1 cellular context compared by ENCODE assay signal in the genomic region with DNA sequence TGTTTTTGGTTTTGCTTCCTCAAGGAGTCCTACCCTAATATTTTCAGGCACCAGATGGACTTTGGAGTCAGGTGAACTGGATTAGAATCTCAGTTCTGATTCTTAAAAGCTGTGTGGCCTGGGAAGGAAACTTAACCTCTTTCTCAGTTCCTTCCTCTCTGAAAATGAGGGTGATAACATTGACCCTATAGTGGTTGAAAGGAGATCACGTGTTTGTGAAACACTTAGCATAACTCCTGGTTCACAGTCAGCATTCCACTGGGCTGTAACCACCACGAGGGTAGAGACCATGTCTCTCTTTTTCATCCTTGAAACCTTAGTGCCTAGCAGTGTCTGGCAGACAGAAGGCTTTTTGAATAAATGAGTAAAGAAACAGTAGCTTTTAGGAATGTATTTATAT.
TF ChIP-seq lines count a peak whose summit lies in the region.

No MANE protein-coding gene starts in this region.

TF ChIP-seq in GM23338, 12 proteins besides CTCF, POLR2A, EP300 and RAD21 (continued from another document):
- TF ChIP-seq, protein P1, sequence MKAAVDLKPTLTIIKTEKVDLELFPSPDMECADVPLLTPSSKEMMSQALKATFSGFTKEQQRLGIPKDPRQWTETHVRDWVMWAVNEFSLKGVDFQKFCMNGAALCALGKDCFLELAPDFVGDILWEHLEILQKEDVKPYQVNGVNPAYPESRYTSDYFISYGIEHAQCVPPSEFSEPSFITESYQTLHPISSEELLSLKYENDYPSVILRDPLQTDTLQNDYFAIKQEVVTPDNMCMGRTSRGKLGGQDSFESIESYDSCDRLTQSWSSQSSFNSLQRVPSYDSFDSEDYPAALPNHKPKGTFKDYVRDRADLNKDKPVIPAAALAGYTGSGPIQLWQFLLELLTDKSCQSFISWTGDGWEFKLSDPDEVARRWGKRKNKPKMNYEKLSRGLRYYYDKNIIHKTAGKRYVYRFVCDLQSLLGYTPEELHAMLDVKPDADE (IDR thresholded peaks at IDR 0.05): no peak
- no peak for TF ChIP-seq ZNF331 (CRISPR knock-in tag; IDR thresholded peaks at IDR 0.05; ENCODE audit: low read depth)
- no peak for TF ChIP-seq EZH2phosphoT487 (IDR thresholded peaks at IDR 0.05; ENCODE audit: unreplicated experiment)
- no peak for TF ChIP-seq JUNB (IDR thresholded peaks at IDR 0.05; ENCODE audit: unreplicated experiment)
- TF ChIP-seq, protein P2, sequence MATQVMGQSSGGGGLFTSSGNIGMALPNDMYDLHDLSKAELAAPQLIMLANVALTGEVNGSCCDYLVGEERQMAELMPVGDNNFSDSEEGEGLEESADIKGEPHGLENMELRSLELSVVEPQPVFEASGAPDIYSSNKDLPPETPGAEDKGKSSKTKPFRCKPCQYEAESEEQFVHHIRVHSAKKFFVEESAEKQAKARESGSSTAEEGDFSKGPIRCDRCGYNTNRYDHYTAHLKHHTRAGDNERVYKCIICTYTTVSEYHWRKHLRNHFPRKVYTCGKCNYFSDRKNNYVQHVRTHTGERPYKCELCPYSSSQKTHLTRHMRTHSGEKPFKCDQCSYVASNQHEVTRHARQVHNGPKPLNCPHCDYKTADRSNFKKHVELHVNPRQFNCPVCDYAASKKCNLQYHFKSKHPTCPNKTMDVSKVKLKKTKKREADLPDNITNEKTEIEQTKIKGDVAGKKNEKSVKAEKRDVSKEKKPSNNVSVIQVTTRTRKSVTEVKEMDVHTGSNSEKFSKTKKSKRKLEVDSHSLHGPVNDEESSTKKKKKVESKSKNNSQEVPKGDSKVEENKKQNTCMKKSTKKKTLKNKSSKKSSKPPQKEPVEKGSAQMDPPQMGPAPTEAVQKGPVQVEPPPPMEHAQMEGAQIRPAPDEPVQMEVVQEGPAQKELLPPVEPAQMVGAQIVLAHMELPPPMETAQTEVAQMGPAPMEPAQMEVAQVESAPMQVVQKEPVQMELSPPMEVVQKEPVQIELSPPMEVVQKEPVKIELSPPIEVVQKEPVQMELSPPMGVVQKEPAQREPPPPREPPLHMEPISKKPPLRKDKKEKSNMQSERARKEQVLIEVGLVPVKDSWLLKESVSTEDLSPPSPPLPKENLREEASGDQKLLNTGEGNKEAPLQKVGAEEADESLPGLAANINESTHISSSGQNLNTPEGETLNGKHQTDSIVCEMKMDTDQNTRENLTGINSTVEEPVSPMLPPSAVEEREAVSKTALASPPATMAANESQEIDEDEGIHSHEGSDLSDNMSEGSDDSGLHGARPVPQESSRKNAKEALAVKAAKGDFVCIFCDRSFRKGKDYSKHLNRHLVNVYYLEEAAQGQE (IDR thresholded peaks at IDR 0.05; ENCODE audit: unreplicated experiment): no peak
- no peak for TF ChIP-seq ZNF114 (CRISPR knock-in tag; IDR thresholded peaks at IDR 0.05)
- no peak for TF ChIP-seq CREB1 (CRISPR knock-in tag; IDR thresholded peaks at IDR 0.05; ENCODE audit: low read depth)
- no peak for TF ChIP-seq EZH2 (IDR thresholded peaks at IDR 0.05; ENCODE audit: low read depth, unreplicated experiment)
- TF ChIP-seq STAT1 (IDR thresholded peaks at IDR 0.05; ENCODE audit: unreplicated experiment): no peak
